Comparison of ENCODE assay signal across 8 cellular contexts in genomic region chr16:3879887-3880564, GRCh38. TPM values are rescaled to one million over a fixed set of nuclear protein-coding genes. Genes with fewer than 3 reads are reported as not detected.
DNase-seq lines count a peak whose midpoint lies in the region; ATAC-seq and TF ChIP-seq lines count a peak whose summit lies in the region.

No MANE protein-coding gene starts in this region.

- no peaks in the 10 kb centered on the region for H3K9me3 ChIP-seq in heart left ventricle
- no peaks in the 10 kb centered on the region for H3K9me3 ChIP-seq in aorta (ENCODE audit: control insufficient read depth, low read length)

- intact Hi-C loops in heart left ventricle (cut with DNase I) (loop anchor here (1.0 to 10.0 kb wide), 17 partner anchors 48 to 355 kb away; partner anchors contain the start of gene SLX4 (in 2 of the 10)), posterior vena cava (cut with DNase I) (loop anchor here (5.0 to 10.0 kb wide), 3 partner anchors 98 to 185 kb away; no protein-coding TSS in a partner anchor), aorta (cut with DNase I) (loop anchor here (1.0 to 10.0 kb wide), 4 partner anchors 88 to 345 kb away; no protein-coding TSS in a partner anchor)

- no peaks in the 10 kb centered on the region for H3K9me3 Mint-ChIP-seq in activated naive CD4-positive, alpha-beta T cell treated with anti-CD3 and anti-CD28 coated beads, Interleukin-2, amount 50 U/mL, for 72 hours

- peaks cover 7 to 47% (median 38%) of the 10 kb centered on the region in 12 donors for H3K4me1 ChIP-seq in heart left ventricle
- no peaks in the 10 kb centered on the region for H3K4me1 ChIP-seq in aorta (ENCODE audit: control insufficient read depth in 1 of 2, insufficient read depth in 2 of 2, low read length in 2 of 2)

- no peak overlapping the region for H3K27ac Mint-ChIP-seq in activated naive CD4-positive, alpha-beta T cell treated with anti-CD3 and anti-CD28 coated beads, Interleukin-2, amount 50 U/mL, for 72 hours

- WGBS in heart left ventricle, 4 donors = 1% methylated on average over 26 to 115 of the region's 117 CpGs; no CpG with 5 or more reads in 1 of the 4 donors
- 1% methylated on average over 31 to 117 of the region's 117 CpGs for WGBS in aorta, 2 donors

- H3K27ac ChIP-seq in heart left ventricle = peak overlapping the region; percentile 65 to 93 (median 84)
- H3K27ac ChIP-seq in aorta (ENCODE audit: low read depth in 1 of 2, low read length in 2 of 2) = peak overlapping the region; percentile 82 to 98

- H3K36me3 ChIP-seq in heart left ventricle = peaks cover 0 to 6% (median 0%) of the 10 kb centered on the region in 9 donors
- H3K36me3 ChIP-seq in aorta (ENCODE audit: control insufficient read depth in 1 of 2, insufficient read depth in 2 of 2, low read length in 1 of 2) = no peaks in the 10 kb centered on the region

- H3K4me3 ChIP-seq in AG09309 (ENCODE audit: control insufficient read depth, low read depth, low read length) = peak overlapping the region; percentile 97
- peak overlapping the region; percentile 60 to 96 (median 86) for H3K4me3 ChIP-seq in heart left ventricle
- H3K4me3 ChIP-seq in aorta (ENCODE audit: low read length in 2 of 2) = peak overlapping the region; percentile 99

- H3K36me3 Mint-ChIP-seq in activated naive CD4-positive, alpha-beta T cell treated with anti-CD3 and anti-CD28 coated beads, Interleukin-2, amount 50 U/mL, for 72 hours = peaks cover 19 to 23% of the 10 kb centered on the region in 2 donors

- H3K27me3 ChIP-seq in heart left ventricle (no peaks in the 10 kb centered on the region), aorta (ENCODE audit: control insufficient read depth in 1 of 2, insufficient read depth in 2 of 2, low read length in 1 of 2) (no peaks in the 10 kb centered on the region)

- no peak for DNase-seq in AG09309 (ENCODE audit: low read depth)
- DNase-seq in SK-MEL-5 (ENCODE audit: low read depth, low spot score) = peak; percentile 55
- DNase-seq in activated naive CD4-positive, alpha-beta T cell treated with anti-CD3 and anti-CD28 coated beads, Interleukin-2, amount 50 U/mL, for 72 hours (ENCODE audit: low spot score in 2 of 2) = peak in 1 of 2 donors; percentile 68
- DNase-seq in heart left ventricle = peak; percentile 82 to 89 (median 84)
- peak; percentile 92 for DNase-seq in posterior vena cava (ENCODE audit: low spot score)
- peak; percentile 83 to 93 for DNase-seq in aorta

- peak; percentile 56 for ATAC-seq in GM19023 (IDR thresholded peaks at IDR 0.05; ENCODE audit: unreplicated experiment)
- ATAC-seq in HG03342 (IDR thresholded peaks at IDR 0.05; ENCODE audit: unreplicated experiment) = peak; percentile 51
- peak; percentile 59 to 65 for ATAC-seq in activated naive CD4-positive, alpha-beta T cell treated with anti-CD3 and anti-CD28 coated beads, Interleukin-2, amount 50 U/mL, for 72 hours
- ATAC-seq in heart left ventricle = peak; percentile 52 to 83 (median 78)
- ATAC-seq in aorta (ENCODE audit: low FRiP score) = peak; percentile 89

- TF ChIP-seq CTCF in AG09309 (IDR thresholded peaks at IDR 0.05; ENCODE audit: control insufficient read depth, insufficient read depth, low read depth, low read length, missing control alignments) (peak; percentile 13), heart left ventricle (IDR thresholded peaks at IDR 0.05) (peak in 7 of 12 donors; percentile 16 to 43 (median 30))

- in situ Hi-C loops in SK-MEL-5 (cut with HindIII; ENCODE audit: low pct_unique_long_range_greater_than_20kb, low sequenced_read_pairs) = no loop called here

- no peak for TF ChIP-seq POLR2A in heart left ventricle (IDR thresholded peaks at IDR 0.05)

RNA-seq across cellular contexts. Expression of gene CREBBP, which starts 0.5 kb away (rescaled TPM):
- 6.0 and 8.6 TPM in 2 replicates for total RNA-seq in SK-MEL-5 (2014; rRNA removed; shearing (Covaris generic))
- polyA plus RNA-seq in SK-MEL-5 (2015; cell fraction: cytosol; rRNA removed) = 18.2 and 31.4 TPM in 2 replicates
- polyA plus RNA-seq in SK-MEL-5 (2015; cell fraction: nucleus; rRNA removed) = 8.3 and 11.0 TPM in 2 replicates
- total RNA-seq in activated naive CD4-positive, alpha-beta T cell treated with anti-CD3 and anti-CD28 coated beads, Interleukin-2, amount 50 U/mL, for 72 hours = 10 to 100 TPM; 39.9 to 50.0 TPM
- total RNA-seq in heart left ventricle (10 to 100 TPM; 20.0 to 77.6 (median 45.9) TPM), posterior vena cava (10 to 100 TPM; 48.4 to 56.8 TPM), aorta (100 to 1,000 TPM in 1 of 2 donors, 10 to 100 TPM in 1; 80.4 to 103 TPM)
- polyA plus RNA-seq in heart left ventricle (10 to 100 TPM; 17.1 TPM), aorta (10 to 100 TPM in 1 of 2 donors, 1 to 10 TPM in 1; 5.4 to 41.6 TPM)
